ENCODE assay signal across 11 cellular contexts in genomic region chrX:45505214-45505613, GRCh38.
A peak's percentile ranks its signal among the peaks of the same experiment; 100 is the strongest.
DNase-seq lines count a peak whose midpoint lies in the region; ATAC-seq and TF ChIP-seq lines count a peak whose summit lies in the region.
"Had no signal": no experiment of that assay in that cellular context is flagged by ENCODE, and none has a peak within 500 bp of the region (broad histone marks: within the 10 kb centered on the region; RNA-seq: fewer than 3 reads in every experiment).

No MANE protein-coding gene starts in this region.

- H3K27me3 Mint-ChIP-seq in activated CD8-positive, alpha-beta T cell treated with anti-CD3 and anti-CD28 coated beads for 36 hours: peaks cover 3% of the 10 kb centered on the region
- no peaks in the 10 kb centered on the region for H3K27me3 Mint-ChIP-seq in activated CD8-positive, alpha-beta T cell treated with anti-CD3 and anti-CD28 coated beads, Interleukin-2, amount 10 ng/mL, durations not matched to agents 7 days and 5 days (ENCODE audit: low read depth)
- no peaks in the 10 kb centered on the region for H3K27me3 Mint-ChIP-seq in T-helper 2 cell treated with Interferon-gamma antibody and Interleukin-4, amounts not matched to agents 5 μg/mL and 100 μg/mL, for 36 hours (ENCODE audit: low read depth)
- H3K27me3 Mint-ChIP-seq in CD14-positive monocyte (ENCODE audit: low read depth in 3 of 3): peaks cover 1 to 11% (median 4%) of the 10 kb centered on the region in 3 donors

- CTCF ChIA-PET in activated CD8-positive, alpha-beta T cell treated with anti-CD3 and anti-CD28 coated beads for 36 hours (lab: Charles Lee): no interaction called here
- CTCF ChIA-PET in activated CD8-positive, alpha-beta T cell treated with anti-CD3 and anti-CD28 coated beads, Interleukin-2, amount 10 ng/mL, durations not matched to agents 7 days and 5 days (lab: Charles Lee): no interaction called here

- no peak overlapping the region for H3K4me3 Mint-ChIP-seq in activated CD8-positive, alpha-beta T cell treated with anti-CD3 and anti-CD28 coated beads for 36 hours
- H3K4me3 Mint-ChIP-seq in activated CD8-positive, alpha-beta T cell treated with anti-CD3 and anti-CD28 coated beads, Interleukin-2, amount 10 ng/mL, durations not matched to agents 7 days and 5 days: no peak overlapping the region
- H3K4me3 Mint-ChIP-seq in T-helper 2 cell treated with Interferon-gamma antibody and Interleukin-4, amounts not matched to agents 5 μg/mL and 100 μg/mL, for 36 hours: no peak overlapping the region
- H3K4me3 Mint-ChIP-seq in stimulated activated effector memory CD8-positive, alpha-beta T cell treated with anti-CD3 and anti-CD28 coated beads, Interleukin-12 subunit alpha, Interleukin-12 subunit beta, amount 100 ng/mL, for 72 hours: no peak overlapping the region
- no peak overlapping the region for H3K4me3 Mint-ChIP-seq in CD14-positive monocyte

- no peak for TF ChIP-seq CTCF in activated CD8-positive, alpha-beta T cell treated with anti-CD3 and anti-CD28 coated beads for 36 hours (IDR thresholded peaks at IDR 0.05)
- no peak for TF ChIP-seq CTCF in fibroblast of mammary gland (conservative IDR thresholded peaks at IDR 0.05; ENCODE audit: control insufficient read depth, insufficient read depth, low read depth, low read length)
- TF ChIP-seq CTCF in CD14-positive monocyte (IDR thresholded peaks at IDR 0.05): no peak

- intact Hi-C loops in activated CD8-positive, alpha-beta T cell treated with anti-CD3 and anti-CD28 coated beads for 36 hours (cut with micrococcal nuclease): no loop called here
- intact Hi-C loops in CD14-positive monocyte (cut with micrococcal nuclease): no loop called here

- ATAC-seq in activated CD8-positive, alpha-beta T cell treated with anti-CD3 and anti-CD28 coated beads for 36 hours: peak; percentile 55
- ATAC-seq in activated CD8-positive, alpha-beta T cell treated with anti-CD3 and anti-CD28 coated beads, Interleukin-2, amount 10 ng/mL, durations not matched to agents 7 days and 5 days: no peak
- peak; percentile 88 for ATAC-seq in stimulated activated effector memory CD8-positive, alpha-beta T cell treated with anti-CD3 and anti-CD28 coated beads, Interleukin-12 subunit alpha, Interleukin-12 subunit beta, amount 100 ng/mL, for 72 hours
- no peak for ATAC-seq in GM19463 (IDR thresholded peaks at IDR 0.05; ENCODE audit: unreplicated experiment)

- H3K9me3 Mint-ChIP-seq in activated CD8-positive, alpha-beta T cell treated with anti-CD3 and anti-CD28 coated beads for 36 hours: no peaks in the 10 kb centered on the region
- H3K9me3 Mint-ChIP-seq in activated CD8-positive, alpha-beta T cell treated with anti-CD3 and anti-CD28 coated beads, Interleukin-2, amount 10 ng/mL, durations not matched to agents 7 days and 5 days (ENCODE audit: insufficient read depth): no peaks in the 10 kb centered on the region
- no peaks in the 10 kb centered on the region for H3K9me3 Mint-ChIP-seq in T-helper 2 cell treated with Interferon-gamma antibody and Interleukin-4, amounts not matched to agents 5 μg/mL and 100 μg/mL, for 36 hours
- no peaks in the 10 kb centered on the region for H3K9me3 Mint-ChIP-seq in stimulated activated effector memory CD8-positive, alpha-beta T cell treated with anti-CD3 and anti-CD28 coated beads, Interleukin-12 subunit alpha, Interleukin-12 subunit beta, amount 100 ng/mL, for 72 hours
- H3K9me3 Mint-ChIP-seq in CD14-positive monocyte: peaks cover 0 to 11% (median 7%) of the 10 kb centered on the region in 7 donors

- no peak overlapping the region for H3K4me3 ChIP-seq in fibroblast of mammary gland (ENCODE audit: control insufficient read depth, low read depth, low read length)
- H3K4me3 ChIP-seq: stomach had no signal

- peaks cover 10% of the 10 kb centered on the region for H3K4me1 Mint-ChIP-seq in activated CD8-positive, alpha-beta T cell treated with anti-CD3 and anti-CD28 coated beads for 36 hours (ENCODE audit: low read depth)
- peaks cover 5% of the 10 kb centered on the region for H3K4me1 Mint-ChIP-seq in activated CD8-positive, alpha-beta T cell treated with anti-CD3 and anti-CD28 coated beads, Interleukin-2, amount 10 ng/mL, durations not matched to agents 7 days and 5 days (ENCODE audit: low read depth)
- peaks cover 3% of the 10 kb centered on the region for H3K4me1 Mint-ChIP-seq in T-helper 2 cell treated with Interferon-gamma antibody and Interleukin-4, amounts not matched to agents 5 μg/mL and 100 μg/mL, for 36 hours (ENCODE audit: low read depth)
- peaks cover 12% of the 10 kb centered on the region for H3K4me1 Mint-ChIP-seq in stimulated activated effector memory CD8-positive, alpha-beta T cell treated with anti-CD3 and anti-CD28 coated beads, Interleukin-12 subunit alpha, Interleukin-12 subunit beta, amount 100 ng/mL, for 72 hours
- H3K4me1 Mint-ChIP-seq in CD14-positive monocyte: peaks cover 16% of the 10 kb centered on the region

- DNase-seq in activated CD8-positive, alpha-beta T cell treated with anti-CD3 and anti-CD28 coated beads for 36 hours: peak; percentile 14
- DNase-seq in activated CD8-positive, alpha-beta T cell treated with anti-CD3 and anti-CD28 coated beads, Interleukin-2, amount 10 ng/mL, durations not matched to agents 7 days and 5 days: no peak
- DNase-seq in T-helper 2 cell treated with Interferon-gamma antibody and Interleukin-4, amounts not matched to agents 5 μg/mL and 100 μg/mL, for 36 hours (ENCODE audit: low spot score): peak; percentile 7
- DNase-seq in fibroblast of mammary gland (ENCODE audit: low read depth) (peak; percentile 85), CD14-positive monocyte (ENCODE audit: low spot score) (no peak), cerebellar nuclear complex (lab: John Stamatoyannopoulos, UW) (no peak)
- DNase-seq in stimulated activated effector memory CD8-positive, alpha-beta T cell treated with anti-CD3 and anti-CD28 coated beads, Interleukin-12 subunit alpha, Interleukin-12 subunit beta, amount 100 ng/mL, for 72 hours (ENCODE audit: low spot score in 2 of 2): no peak
- DNase-seq: AML-193, NCI-H510A treated with DMSO at 0.1 percent for 48 hours, stomach had no signal

- H3K27ac Mint-ChIP-seq in activated CD8-positive, alpha-beta T cell treated with anti-CD3 and anti-CD28 coated beads for 36 hours: no peak overlapping the region
- H3K27ac Mint-ChIP-seq in activated CD8-positive, alpha-beta T cell treated with anti-CD3 and anti-CD28 coated beads, Interleukin-2, amount 10 ng/mL, durations not matched to agents 7 days and 5 days: no peak overlapping the region
- no peak overlapping the region for H3K27ac Mint-ChIP-seq in T-helper 2 cell treated with Interferon-gamma antibody and Interleukin-4, amounts not matched to agents 5 μg/mL and 100 μg/mL, for 36 hours
- no peak overlapping the region for H3K27ac Mint-ChIP-seq in stimulated activated effector memory CD8-positive, alpha-beta T cell treated with anti-CD3 and anti-CD28 coated beads, Interleukin-12 subunit alpha, Interleukin-12 subunit beta, amount 100 ng/mL, for 72 hours
- H3K27ac Mint-ChIP-seq in CD14-positive monocyte: no peak overlapping the region

- H3K36me3 Mint-ChIP-seq in activated CD8-positive, alpha-beta T cell treated with anti-CD3 and anti-CD28 coated beads for 36 hours (ENCODE audit: low read depth): no peaks in the 10 kb centered on the region
- no peaks in the 10 kb centered on the region for H3K36me3 Mint-ChIP-seq in activated CD8-positive, alpha-beta T cell treated with anti-CD3 and anti-CD28 coated beads, Interleukin-2, amount 10 ng/mL, durations not matched to agents 7 days and 5 days (ENCODE audit: low read depth)
- H3K36me3 Mint-ChIP-seq in T-helper 2 cell treated with Interferon-gamma antibody and Interleukin-4, amounts not matched to agents 5 μg/mL and 100 μg/mL, for 36 hours (ENCODE audit: low read depth): no peaks in the 10 kb centered on the region
- no peaks in the 10 kb centered on the region for H3K36me3 Mint-ChIP-seq in stimulated activated effector memory CD8-positive, alpha-beta T cell treated with anti-CD3 and anti-CD28 coated beads, Interleukin-12 subunit alpha, Interleukin-12 subunit beta, amount 100 ng/mL, for 72 hours
- no peaks in the 10 kb centered on the region for H3K36me3 Mint-ChIP-seq in CD14-positive monocyte

- POLR2A ChIA-PET in activated CD8-positive, alpha-beta T cell treated with anti-CD3 and anti-CD28 coated beads for 36 hours (lab: Charles Lee): no interaction called here
- POLR2A ChIA-PET in activated CD8-positive, alpha-beta T cell treated with anti-CD3 and anti-CD28 coated beads, Interleukin-2, amount 10 ng/mL, durations not matched to agents 7 days and 5 days (lab: Charles Lee): no interaction called here

Comparison
In these comparisons a context has a peak if more than half of its experiments do, and no peak if none do; other contexts are left out.
1. ATAC-seq: peak in activated CD8-positive, alpha-beta T cell treated with anti-CD3 and anti-CD28 coated beads for 36 hours (single experiment) and stimulated activated effector memory CD8-positive, alpha-beta T cell treated with anti-CD3 and anti-CD28 coated beads, Interleukin-12 subunit alpha, Interleukin-12 subunit beta, amount 100 ng/mL, for 72 hours (single experiment); none in activated CD8-positive, alpha-beta T cell treated with anti-CD3 and anti-CD28 coated beads, Interleukin-2, amount 10 ng/mL, durations not matched to agents 7 days and 5 days (single experiment) and GM19463 (single experiment).
2. DNase-seq: peak in activated CD8-positive, alpha-beta T cell treated with anti-CD3 and anti-CD28 coated beads for 36 hours (single experiment), T-helper 2 cell treated with Interferon-gamma antibody and Interleukin-4, amounts not matched to agents 5 μg/mL and 100 μg/mL, for 36 hours (single experiment) and fibroblast of mammary gland (single experiment); none in activated CD8-positive, alpha-beta T cell treated with anti-CD3 and anti-CD28 coated beads, Interleukin-2, amount 10 ng/mL, durations not matched to agents 7 days and 5 days (single experiment), stimulated activated effector memory CD8-positive, alpha-beta T cell treated with anti-CD3 and anti-CD28 coated beads, Interleukin-12 subunit alpha, Interleukin-12 subunit beta, amount 100 ng/mL, for 72 hours (0 of 2), CD14-positive monocyte (single experiment) and cerebellar nuclear complex (0 of 2).